In the genomic region with DNA sequence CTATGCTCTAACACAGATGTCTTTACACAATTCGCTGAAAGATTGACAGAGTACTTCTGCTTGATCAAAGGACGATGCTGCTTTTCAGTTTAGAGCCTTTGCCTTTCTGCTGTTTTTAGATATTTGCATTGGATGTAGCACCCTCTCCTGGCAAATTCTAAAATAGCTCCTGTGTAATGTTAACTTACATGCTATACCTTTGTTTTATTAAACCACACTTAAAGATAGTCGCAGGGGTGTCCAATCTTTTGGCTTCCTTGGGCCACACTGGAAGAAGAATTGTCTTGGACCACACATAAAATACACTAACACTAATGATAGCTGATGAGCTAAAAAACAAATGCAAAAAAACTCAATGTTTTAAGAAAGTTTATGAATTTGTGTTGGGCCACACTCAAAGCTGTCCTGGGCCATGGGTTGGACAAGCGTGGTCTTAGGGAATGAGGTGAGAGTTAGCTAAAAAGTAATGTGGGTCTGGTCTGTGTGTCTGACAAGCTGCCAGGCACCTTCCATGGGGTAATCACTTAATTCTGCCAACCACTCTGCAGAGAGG, we compare ENCODE assay signal across 8 cellular contexts.
DNase-seq lines count a peak whose midpoint lies in the region; ATAC-seq, FAIRE-seq and TF ChIP-seq lines count a peak whose summit lies in the region.

No MANE protein-coding gene starts in this region.

- H3K27ac Mint-ChIP-seq in activated naive CD8-positive, alpha-beta T cell treated with anti-CD3 and anti-CD28 coated beads, Interleukin-2, amount 10 ng/mL, durations not matched to agents 7 days and 5 days: no peak overlapping the region
- H3K27ac Mint-ChIP-seq in activated naive CD8-positive, alpha-beta T cell treated with anti-CD3 and anti-CD28 coated beads for 36 hours: no peak overlapping the region

- no peak overlapping the region for H3K27ac ChIP-seq in lower lobe of right lung

- H3K9me3 Mint-ChIP-seq in activated naive CD8-positive, alpha-beta T cell treated with anti-CD3 and anti-CD28 coated beads, Interleukin-2, amount 10 ng/mL, durations not matched to agents 7 days and 5 days: no peaks in the 10 kb centered on the region
- H3K9me3 Mint-ChIP-seq in activated naive CD8-positive, alpha-beta T cell treated with anti-CD3 and anti-CD28 coated beads for 36 hours: no peaks in the 10 kb centered on the region

- no peaks in the 10 kb centered on the region for H3K27me3 Mint-ChIP-seq in activated naive CD8-positive, alpha-beta T cell treated with anti-CD3 and anti-CD28 coated beads, Interleukin-2, amount 10 ng/mL, durations not matched to agents 7 days and 5 days
- H3K27me3 Mint-ChIP-seq in activated naive CD8-positive, alpha-beta T cell treated with anti-CD3 and anti-CD28 coated beads for 36 hours: no peaks in the 10 kb centered on the region

- peak; percentile 66 for ATAC-seq in activated naive CD8-positive, alpha-beta T cell treated with anti-CD3 and anti-CD28 coated beads, Interleukin-2, amount 10 ng/mL, durations not matched to agents 7 days and 5 days (ENCODE audit: low read depth)
- ATAC-seq in lower lobe of right lung (peak; percentile 65 to 74), HG03469 (IDR thresholded peaks at IDR 0.05; ENCODE audit: unreplicated experiment) (no peak)

- H3K36me3 Mint-ChIP-seq in activated naive CD8-positive, alpha-beta T cell treated with anti-CD3 and anti-CD28 coated beads, Interleukin-2, amount 10 ng/mL, durations not matched to agents 7 days and 5 days: no peaks in the 10 kb centered on the region
- H3K36me3 Mint-ChIP-seq in activated naive CD8-positive, alpha-beta T cell treated with anti-CD3 and anti-CD28 coated beads for 36 hours: peaks cover 1% of the 10 kb centered on the region

- POLR2A ChIA-PET in activated naive CD8-positive, alpha-beta T cell treated with anti-CD3 and anti-CD28 coated beads, Interleukin-2, amount 10 ng/mL, durations not matched to agents 7 days and 5 days (lab: Charles Lee): no interaction called here

- H3K4me3 Mint-ChIP-seq in activated naive CD8-positive, alpha-beta T cell treated with anti-CD3 and anti-CD28 coated beads, Interleukin-2, amount 10 ng/mL, durations not matched to agents 7 days and 5 days: no peak overlapping the region
- H3K4me3 Mint-ChIP-seq in activated naive CD8-positive, alpha-beta T cell treated with anti-CD3 and anti-CD28 coated beads for 36 hours: no peak overlapping the region

- peaks cover 35% of the 10 kb centered on the region for H3K36me3 ChIP-seq in lower lobe of right lung

- H3K4me1 Mint-ChIP-seq in activated naive CD8-positive, alpha-beta T cell treated with anti-CD3 and anti-CD28 coated beads, Interleukin-2, amount 10 ng/mL, durations not matched to agents 7 days and 5 days: no peaks in the 10 kb centered on the region
- no peaks in the 10 kb centered on the region for H3K4me1 Mint-ChIP-seq in activated naive CD8-positive, alpha-beta T cell treated with anti-CD3 and anti-CD28 coated beads for 36 hours

- H3K4me3 ChIP-seq in lower lobe of right lung: no peak overlapping the region

- no peak for DNase-seq in activated naive CD8-positive, alpha-beta T cell treated with anti-CD3 and anti-CD28 coated beads, Interleukin-2, amount 10 ng/mL, durations not matched to agents 7 days and 5 days
- no peak for DNase-seq in activated naive CD8-positive, alpha-beta T cell treated with anti-CD3 and anti-CD28 coated beads for 36 hours
- DNase-seq in HTR-8/SVneo (ENCODE audit: insufficient read length, low spot score) (peak; percentile 78), RKO (ENCODE audit: low spot score) (peak; percentile 78), dermis blood vessel endothelial cell (peak; percentile 86), lower lobe of right lung (no peak), urothelium cell line (ENCODE audit: low spot score) (peak; percentile 38)

- intact Hi-C loops in lower lobe of right lung (cut with DNase I): no loop called here

- peak; percentile 63 for FAIRE-seq in HTR-8/SVneo (lab: Jason Lieb, UNC)
- FAIRE-seq in urothelium cell line (lab: Jason Lieb, UNC): no peak

- TF ChIP-seq CTCF in lower lobe of right lung (IDR thresholded peaks at IDR 0.05): peak; percentile 66

- H3K9me3 ChIP-seq in lower lobe of right lung: no peaks in the 10 kb centered on the region

- H3K4me1 ChIP-seq in lower lobe of right lung: no peaks in the 10 kb centered on the region

- no peaks in the 10 kb centered on the region for H3K27me3 ChIP-seq in lower lobe of right lung (ENCODE audit: low read depth)

Comparison
In these comparisons a context has a peak if more than half of its experiments do, and no peak if none do; other contexts are left out.
1. DNase-seq: peak in HTR-8/SVneo (single experiment), RKO (single experiment), dermis blood vessel endothelial cell (single experiment) and urothelium cell line (single experiment); none in activated naive CD8-positive, alpha-beta T cell treated with anti-CD3 and anti-CD28 coated beads, Interleukin-2, amount 10 ng/mL, durations not matched to agents 7 days and 5 days (single experiment), activated naive CD8-positive, alpha-beta T cell treated with anti-CD3 and anti-CD28 coated beads for 36 hours (single experiment) and lower lobe of right lung (single experiment).